Comparison of ENCODE assay signal across 22 cellular contexts in genomic region chrX:8653956-8654355, GRCh38.
"Had no signal": no experiment of that assay in that cellular context is flagged by ENCODE, and none has a peak within 500 bp of the region (broad histone marks: within the 10 kb centered on the region; RNA-seq: fewer than 3 reads in every experiment).

No MANE protein-coding gene starts in this region.

- H3K36me3 ChIP-seq: esophagus squamous epithelium, gastroesophageal sphincter, left ventricle myocardium inferior, lower lobe of right lung, pancreas, right lobe of liver, spleen, tibial nerve had no signal

- H3K9me3 ChIP-seq: esophagus squamous epithelium, gastroesophageal sphincter, left ventricle myocardium inferior, lower lobe of right lung, pancreas, right lobe of liver, spleen, tibial nerve had no signal

- ATAC-seq: gastroesophageal sphincter; left cardiac atrium; pancreas; right lobe of liver; stimulated activated memory B cell treated with anti-CD40 and anti-IgM and Interleukin-4, amounts not matched to agents 10 μg/mL and 1 μg/mL and 100 μg/mL, for 72 hours had no signal

- FAIRE-seq: endometrium, kidney, pancreas had no signal

- H3K27me3 ChIP-seq: esophagus squamous epithelium, gastroesophageal sphincter, right lobe of liver, spleen, tibial nerve had no signal

- DNase-seq: effector memory CD4-positive, alpha-beta T cell; esophagus squamous epithelium; foreskin fibroblast; immature natural killer cell; kidney; left cardiac atrium; left ventricle myocardium inferior; lower lobe of right lung; mesenchymal stem cell; midbrain; occipital lobe; pancreas; right lobe of liver; spleen; stimulated activated CD4-positive, alpha-beta T cell treated with anti-CD3 and anti-CD28 coated beads, Interleukin-15, amount 100 ng/mL, for 24 hours; stimulated activated CD4-positive, alpha-beta T cell treated with anti-CD3 and anti-CD28 coated beads, Interleukin-1b, Interleukin-23, amount 100 ng/mL, for 48 hours; stimulated activated CD4-positive, alpha-beta T cell treated with anti-CD3 and anti-CD28 coated beads, Interleukin-4, amount 100 ng/mL, for 24 hours had no signal

- H3K4me3 ChIP-seq: esophagus squamous epithelium, gastroesophageal sphincter, left ventricle myocardium inferior, lower lobe of right lung, pancreas, right lobe of liver, spleen, tibial nerve had no signal

- H3K4me1 ChIP-seq: esophagus squamous epithelium, gastroesophageal sphincter, left ventricle myocardium inferior, lower lobe of right lung, pancreas, right lobe of liver, spleen, tibial nerve had no signal

- H3K27ac ChIP-seq: epithelial cell of prostate, esophagus squamous epithelium, gastroesophageal sphincter, left ventricle myocardium inferior, lower lobe of right lung, pancreas, right lobe of liver, spleen, tibial nerve had no signal
